ENCODE assay signal across 8 cellular contexts in the genomic region with DNA sequence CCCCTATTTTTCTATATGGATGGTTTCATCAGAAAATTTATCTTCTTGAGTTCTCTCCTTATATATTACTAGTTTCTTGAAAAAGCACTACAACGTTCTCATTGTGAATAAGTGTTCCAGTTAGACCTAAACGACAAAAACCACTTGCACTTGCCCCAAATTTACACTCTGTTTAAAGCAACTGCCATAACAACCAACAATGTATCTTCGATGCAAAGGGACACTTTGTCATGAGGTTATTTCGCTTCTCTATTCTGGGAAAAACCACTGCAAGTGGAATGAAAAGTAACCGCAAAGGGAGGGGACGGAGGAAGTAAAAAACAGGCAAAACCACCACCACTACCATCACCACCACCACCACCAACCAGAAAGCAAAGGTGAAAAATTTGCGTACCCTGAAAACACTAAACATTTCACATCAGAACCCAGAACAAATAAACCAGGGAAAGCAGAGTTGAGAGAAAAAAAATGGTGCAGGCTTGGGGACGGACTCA.
A peak's percentile ranks its signal among the peaks of the same experiment; 100 is the strongest.
DNase-seq lines count a peak whose midpoint lies in the region; ATAC-seq and FAIRE-seq lines count a peak whose summit lies in the region.

No MANE protein-coding gene starts in this region.

- peak; percentile 77 for DNase-seq in KG1 (lab: John Stamatoyannopoulos, UW)
- peak; percentile 74 for DNase-seq in activated CD8-positive, alpha-beta memory T cell treated with anti-CD3 and anti-CD28 coated beads, Interleukin-2, amount 50 U/mL, for 48 hours
- DNase-seq in hepatic stellate cell (ENCODE audit: low spot score), result peak; percentile 47
- DNase-seq in stimulated activated CD4-positive, alpha-beta T cell treated with anti-CD3 and anti-CD28 coated beads, TNF-alpha, amount 100 ng/mL, for 24 hours (ENCODE audit: low read depth in 3 of 3), result peak in 2 of 3 experiments; percentile 11 to 42
- DNase-seq in NCI-H1436 (lab: John Stamatoyannopoulos, UW), result no peak

- ATAC-seq in GM21381 (IDR thresholded peaks at IDR 0.05; ENCODE audit: unreplicated experiment) (no peak), HG03439 (IDR thresholded peaks at IDR 0.05; ENCODE audit: unreplicated experiment) (no peak)

- peak; percentile 44 for FAIRE-seq in G401.6 (lab: Jason Lieb, UNC)
